Comparison of ENCODE assay signal across 8 cellular contexts in the genomic region with DNA sequence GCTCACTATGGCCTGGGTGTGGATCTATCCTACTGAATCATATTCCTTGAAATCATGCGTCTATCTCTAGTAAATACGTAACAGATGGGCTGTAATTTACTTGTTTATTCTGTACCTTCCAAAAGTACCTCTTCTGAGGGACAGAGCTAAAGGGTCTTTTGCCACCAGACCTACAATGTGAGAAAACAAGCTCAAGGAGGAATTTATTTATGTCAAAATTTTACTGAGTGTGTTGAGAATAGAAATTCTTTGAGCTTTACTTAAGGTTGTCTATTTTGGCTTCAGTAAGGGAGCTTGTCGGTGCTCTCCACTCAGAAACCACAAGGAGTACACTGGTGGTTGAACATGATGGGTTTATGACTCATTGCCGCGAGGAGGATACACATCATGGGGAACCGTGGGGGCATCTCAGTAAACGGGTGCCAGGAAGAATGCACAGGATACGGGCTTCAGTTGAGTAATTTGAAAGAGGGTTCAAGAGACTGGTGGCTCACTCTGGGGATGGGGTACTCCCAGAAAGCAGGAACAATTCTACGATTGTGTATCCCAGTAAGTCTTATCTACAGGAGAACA. TPM values are rescaled to one million over a fixed set of nuclear protein-coding genes. Genes with fewer than 3 reads are reported as not detected.
DNase-seq lines count a peak whose midpoint lies in the region; ATAC-seq, FAIRE-seq and TF ChIP-seq lines count a peak whose summit lies in the region.

No MANE protein-coding gene starts in this region.

- peak; percentile 9 for DNase-seq in EH (ENCODE audit: low read depth)
- DNase-seq in HT1080 (ENCODE audit: low read depth): peak; percentile 94
- DNase-seq in choroid plexus epithelial cell (ENCODE audit: low read depth): peak; percentile 17
- no peak for DNase-seq in HTR-8/SVneo (ENCODE audit: insufficient read length, low spot score)
- DNase-seq in MM.1S: no peak
- no peak for DNase-seq in NCI-H1105 (lab: John Stamatoyannopoulos, UW)

- H3K4me2 ChIP-seq in MM.1S (ENCODE audit: low read depth, low read length): no peak overlapping the region

- no peaks in the 10 kb centered on the region for H3K4me1 ChIP-seq in MM.1S (ENCODE audit: low read length)

- no peak overlapping the region for H3K9ac ChIP-seq in MM.1S (ENCODE audit: low read length)

- H2AFZ ChIP-seq in MM.1S (ENCODE audit: low read length): no peak overlapping the region

- no peak for FAIRE-seq in HTR-8/SVneo (lab: Jason Lieb, UNC)

- H3K9me3 ChIP-seq in MM.1S (replicated peaks; ENCODE audit: insufficient read depth, low read length): no peaks in the 10 kb centered on the region

- H3F3A ChIP-seq in MM.1S (ENCODE audit: insufficient read depth, low read length): no peaks in the 10 kb centered on the region

- ATAC-seq in GM21390 (IDR thresholded peaks at IDR 0.05; ENCODE audit: unreplicated experiment) (peak; percentile 80), GM18861 (IDR thresholded peaks at IDR 0.05; ENCODE audit: unreplicated experiment) (no peak)

- TF ChIP-seq CTCF in choroid plexus epithelial cell (conservative IDR thresholded peaks at IDR 0.05; ENCODE audit: low read depth, low read length) (no peak), MM.1S (IDR thresholded peaks at IDR 0.05; ENCODE audit: low read length) (no peak)

- no peaks in the 10 kb centered on the region for H3K36me3 ChIP-seq in MM.1S (replicated peaks; ENCODE audit: insufficient read depth, low read length)

- no peaks in the 10 kb centered on the region for H3K9me2 ChIP-seq in MM.1S (replicated peaks; ENCODE audit: insufficient read depth, low read length)

- no peaks in the 10 kb centered on the region for H3K27me3 ChIP-seq in MM.1S (replicated peaks; ENCODE audit: insufficient read depth, low read length)

- no peak overlapping the region for H3K27ac ChIP-seq in MM.1S (ENCODE audit: low read length)

- no peaks in the 10 kb centered on the region for H3K79me2 ChIP-seq in MM.1S (ENCODE audit: low read length)

- H3K4me3 ChIP-seq in choroid plexus epithelial cell (ENCODE audit: low read depth, low read length) (no peak overlapping the region), MM.1S (ENCODE audit: low read length) (no peak overlapping the region)

- H4K20me1 ChIP-seq in MM.1S (ENCODE audit: insufficient read depth, low read length): no peaks in the 10 kb centered on the region

RNA-seq across cellular contexts. Expression of gene ANK2, which starts 3.0 kb away (rescaled TPM):
- total RNA-seq in HT1080 (2014; rRNA removed; shearing (Covaris generic)): 11.6 and 12.1 TPM in 2 replicates
- 7.8 and 12.3 TPM in 2 replicates for polyA plus RNA-seq in HT1080 (2015; cell fraction: cytosol; rRNA removed)
- polyA plus RNA-seq in HT1080 (2015; cell fraction: nucleus; rRNA removed): 24.9 and 25.7 TPM in 2 replicates

Comparison
In these comparisons a context has a peak if more than half of its experiments do, and no peak if none do; other contexts are left out.
1. DNase-seq: peak in EH (single experiment), HT1080 (single experiment) and choroid plexus epithelial cell (single experiment); none in HTR-8/SVneo (single experiment), MM.1S (single experiment) and NCI-H1105 (single experiment).